ENCODE assay signal across 23 cellular contexts in genomic region chr10:89915021-89915420, GRCh38.
"Had no signal": no experiment of that assay in that cellular context is flagged by ENCODE, and none has a peak within 500 bp of the region (broad histone marks: within the 10 kb centered on the region; RNA-seq: fewer than 3 reads in every experiment).

No MANE protein-coding gene starts in this region.

- H3K9me3 ChIP-seq: heart left ventricle, prostate gland, right lobe of liver, testis, tibial nerve, upper lobe of right lung had no signal

- H3K27me3 Mint-ChIP-seq: stimulated activated naive B cell treated with anti-CD40 and anti-IgM and Interleukin-4, amounts not matched to agents 10 μg/mL and 1 μg/mL and 100 μg/mL, for 72 hours had no signal

- FAIRE-seq: endometrium, frontal cortex had no signal

- H3K4me1 ChIP-seq: parathyroid adenoma, prostate gland, right lobe of liver, testis, tibial nerve, upper lobe of right lung had no signal

- H3K4me1 Mint-ChIP-seq: stimulated activated naive CD8-positive, alpha-beta T cell treated with anti-CD3 and anti-CD28 coated beads, Interleukin-15, amount 100 ng/mL, for 72 hours had no signal

- H3K4me3 ChIP-seq: heart left ventricle, prostate gland, right lobe of liver, testis, tibial nerve, upper lobe of right lung had no signal

- H2AFZ ChIP-seq: parathyroid adenoma had no signal

- H3K27ac ChIP-seq: heart left ventricle, parathyroid adenoma, prostate gland, right lobe of liver, testis, tibial nerve, upper lobe of right lung had no signal

- H3K9ac ChIP-seq: parathyroid adenoma had no signal

- H3K4me3 Mint-ChIP-seq: memory B cell; mesothelial cell of epicardium; natural killer cell treated with Interleukin-12 subunit alpha and Interleukin-12 subunit beta and Interleukin-15 and Interleukin-18, amount 100 ng/mL, for 72 hours; stimulated activated naive B cell treated with anti-CD40 and anti-IgM and Interleukin-4, amounts not matched to agents 10 μg/mL and 1 μg/mL and 100 μg/mL, for 72 hours; stimulated activated naive CD8-positive, alpha-beta T cell treated with anti-CD3 and anti-CD28 coated beads, Interleukin-15, amount 100 ng/mL, for 72 hours had no signal

- DNase-seq: effector memory CD4-positive, alpha-beta T cell; heart left ventricle; hippocampal formation; kidney glomerular epithelial cell; occipital lobe; retina; right lobe of liver; stimulated activated CD4-positive, alpha-beta T cell treated with anti-CD3 and anti-CD28 coated beads, Interleukin-2, amount 100 ng/mL, for 24 hours; stimulated activated CD4-positive, alpha-beta T cell treated with anti-CD3 and anti-CD28 coated beads, Interleukin-4, amount 100 ng/mL, for 4 hours; stimulated activated naive B cell treated with anti-CD40 and anti-IgM and Interleukin-4, amounts not matched to agents 10 μg/mL and 1 μg/mL and 100 μg/mL, for 72 hours; stimulated activated naive CD8-positive, alpha-beta T cell treated with anti-CD3 and anti-CD28 coated beads, Interleukin-15, amount 100 ng/mL, for 72 hours; testis; upper lobe of right lung had no signal

- H3K27me3 ChIP-seq: right lobe of liver, testis, tibial nerve, upper lobe of right lung had no signal

- H3K36me3 Mint-ChIP-seq: mesothelial cell of epicardium; natural killer cell treated with Interleukin-12 subunit alpha and Interleukin-12 subunit beta and Interleukin-15 and Interleukin-18, amount 100 ng/mL, for 72 hours had no signal

- ATAC-seq: esophagus mucosa; heart left ventricle; left lobe of liver; natural killer cell treated with Interleukin-12 subunit alpha and Interleukin-12 subunit beta and Interleukin-15 and Interleukin-18, amount 100 ng/mL, for 72 hours; right lobe of liver; stimulated activated naive B cell treated with anti-CD40 and anti-IgM and Interleukin-4, amounts not matched to agents 10 μg/mL and 1 μg/mL and 100 μg/mL, for 72 hours; stimulated activated naive CD8-positive, alpha-beta T cell treated with anti-CD3 and anti-CD28 coated beads, Interleukin-15, amount 100 ng/mL, for 72 hours; upper lobe of right lung had no signal

- H3K27ac Mint-ChIP-seq: memory B cell; mesothelial cell of epicardium; natural killer cell treated with Interleukin-12 subunit alpha and Interleukin-12 subunit beta and Interleukin-15 and Interleukin-18, amount 100 ng/mL, for 72 hours; stimulated activated naive B cell treated with anti-CD40 and anti-IgM and Interleukin-4, amounts not matched to agents 10 μg/mL and 1 μg/mL and 100 μg/mL, for 72 hours; stimulated activated naive CD8-positive, alpha-beta T cell treated with anti-CD3 and anti-CD28 coated beads, Interleukin-15, amount 100 ng/mL, for 72 hours had no signal

- H3K9me3 Mint-ChIP-seq: memory B cell; natural killer cell treated with Interleukin-12 subunit alpha and Interleukin-12 subunit beta and Interleukin-15 and Interleukin-18, amount 100 ng/mL, for 72 hours; stimulated activated naive CD8-positive, alpha-beta T cell treated with anti-CD3 and anti-CD28 coated beads, Interleukin-15, amount 100 ng/mL, for 72 hours had no signal

- H3K79me2 ChIP-seq: parathyroid adenoma had no signal

- H3K36me3 ChIP-seq: heart left ventricle, prostate gland, right lobe of liver, tibial nerve, upper lobe of right lung had no signal
